ENCODE assay signal across 13 cellular contexts in genomic region chr15:34334676-34335075, GRCh38. TPM values are rescaled to one million over a fixed set of nuclear protein-coding genes. Genes with fewer than 3 reads are reported as not detected.
DNase-seq lines count a peak whose midpoint lies in the region; ATAC-seq and TF ChIP-seq lines count a peak whose summit lies in the region.
"Had no signal": no experiment of that assay in that cellular context is flagged by ENCODE, and none has a peak within 500 bp of the region (broad histone marks: within the 10 kb centered on the region; RNA-seq: fewer than 3 reads in every experiment).

No MANE protein-coding gene starts in this region.

- DNase-seq in CD4-positive, alpha-beta T cell: no peak
- no peak for DNase-seq in HL-60 (ENCODE audit: low read depth in 1 of 2, low spot score in 1 of 2)
- no peak for DNase-seq in brain microvascular endothelial cell
- DNase-seq in naive thymus-derived CD8-positive, alpha-beta T cell: no peak
- DNase-seq in 8988T: no peak
- no peak for DNase-seq in D341Med (ENCODE audit: low spot score)
- no peak for DNase-seq in HT-29 (ENCODE audit: low spot score)
- DNase-seq: activated effector memory CD4-positive, alpha-beta T cell treated with Interleukin-2 at 50 U/mL for 16 hours; stimulated activated CD4-positive, alpha-beta T cell treated with anti-CD3 and anti-CD28 coated beads, Interleukin-12 subunit alpha, Interleukin-12 subunit beta, amount 100 ng/mL, for 4 hours had no signal

- H3K27ac ChIP-seq in CD4-positive, alpha-beta T cell (ENCODE audit: low read depth, low read length): peak overlapping the region; percentile 96
- H3K27ac ChIP-seq in HL-60 (replicated peaks) (peak overlapping the region; percentile 90), brain microvascular endothelial cell (peak overlapping the region; percentile 61)

- no peaks in the 10 kb centered on the region for H3K27me3 ChIP-seq in CD4-positive, alpha-beta T cell (ENCODE audit: control insufficient read depth, insufficient read depth, low read length)
- H3K27me3 ChIP-seq in HL-60 (ENCODE audit: insufficient read depth, poor library complexity, severe bottlenecking) (no peaks in the 10 kb centered on the region), brain microvascular endothelial cell (replicated peaks) (no peaks in the 10 kb centered on the region)

- H3K4me3 Mint-ChIP-seq in CD4-positive, alpha-beta T cell: peak overlapping the region; percentile 100
- H3K4me3 Mint-ChIP-seq in naive thymus-derived CD8-positive, alpha-beta T cell: peak overlapping the region; percentile 91 to 100 (median 99)

- CTCF ChIA-PET in CD4-positive, alpha-beta T cell (lab: Charles Lee): no interaction called here

- peak overlapping the region; percentile 98 for H3K27ac Mint-ChIP-seq in CD4-positive, alpha-beta T cell
- peak overlapping the region; percentile 53 to 99 (median 95) for H3K27ac Mint-ChIP-seq in naive thymus-derived CD8-positive, alpha-beta T cell

- peaks cover 19% of the 10 kb centered on the region for H3K36me3 Mint-ChIP-seq in CD4-positive, alpha-beta T cell (ENCODE audit: low read depth)
- peaks cover 0 to 4% (median 0%) of the 10 kb centered on the region in 3 donors for H3K36me3 Mint-ChIP-seq in naive thymus-derived CD8-positive, alpha-beta T cell

- no peak for ATAC-seq in CD4-positive, alpha-beta T cell (ENCODE audit: poor library complexity)
- no peak for ATAC-seq in naive thymus-derived CD8-positive, alpha-beta T cell
- ATAC-seq in GM19351 (IDR thresholded peaks at IDR 0.05; ENCODE audit: unreplicated experiment): no peak

- in situ Hi-C loops in brain microvascular endothelial cell (cut with HindIII; ENCODE audit: low pct_ligation_motif_present, low sequenced_read_pairs): loop anchor here (25.0 kb wide), 1 partner anchor 97 kb away; the partner anchor contains the start of gene EMC4

- no peaks in the 10 kb centered on the region for H3K9me3 ChIP-seq in CD4-positive, alpha-beta T cell (ENCODE audit: control insufficient read depth, low read length)

- H3K4me3 ChIP-seq in HL-60 (replicated peaks; ENCODE audit: insufficient read depth, low read length) (peak overlapping the region; percentile 26), brain microvascular endothelial cell (ENCODE audit: low read depth, low read length) (peak overlapping the region; percentile 10)

- POLR2A ChIA-PET in CD4-positive, alpha-beta T cell (lab: Charles Lee): interaction anchor here (1.0 to 2.2 kb wide), 3 partner anchors 9 to 33 kb away, joined by 3 to 12 read pairs (median 5); partner anchors contain the start of gene LPCAT4
- POLR2A ChIA-PET in naive thymus-derived CD8-positive, alpha-beta T cell (lab: Charles Lee): interaction anchor here (1.5 to 9.0 kb wide), 2 partner anchors 11 to 33 kb away, joined by 6 to 215 read pairs; partner anchors contain the start of gene LPCAT4

- H3K9me3 Mint-ChIP-seq in CD4-positive, alpha-beta T cell: no peaks in the 10 kb centered on the region
- H3K9me3 Mint-ChIP-seq in naive thymus-derived CD8-positive, alpha-beta T cell: no peaks in the 10 kb centered on the region

- H3K27me3 Mint-ChIP-seq in CD4-positive, alpha-beta T cell: no peaks in the 10 kb centered on the region
- no peaks in the 10 kb centered on the region for H3K27me3 Mint-ChIP-seq in naive thymus-derived CD8-positive, alpha-beta T cell

- no peaks in the 10 kb centered on the region for H3K36me3 ChIP-seq in brain microvascular endothelial cell (replicated peaks)

- peaks cover 71% of the 10 kb centered on the region for H3K4me1 Mint-ChIP-seq in CD4-positive, alpha-beta T cell (ENCODE audit: low read depth)
- H3K4me1 Mint-ChIP-seq in naive thymus-derived CD8-positive, alpha-beta T cell: peaks cover 32 to 82% (median 59%) of the 10 kb centered on the region in 4 donors

- intact Hi-C loops in CD4-positive, alpha-beta T cell (cut with DNase I, micrococcal nuclease): loop anchor here (5.0 kb wide), 4 partner anchors 33 to 232 kb away; partner anchors contain the start of genes EMC4 (in 1 of the 2), EMC7 (in 1 of the 2), LPCAT4 (in 1 of the 2) and PGBD4 (in 1 of the 2)

- no peak for TF ChIP-seq CTCF in CD4-positive, alpha-beta T cell (IDR thresholded peaks at IDR 0.05)
- TF ChIP-seq CTCF in HL-60 (IDR thresholded peaks at IDR 0.05; ENCODE audit: insufficient read depth, low read length) (no peak), brain microvascular endothelial cell (IDR thresholded peaks at IDR 0.05; ENCODE audit: low read depth, low read length, missing control alignments) (no peak)

RNA-seq across cellular contexts. Expression of gene SLC12A6, which starts 2.9 kb away (rescaled TPM):
- 10 to 100 TPM; 58.5 to 58.7 TPM for total RNA-seq in CD4-positive, alpha-beta T cell
- 100 to 1,000 TPM; 130 to 138 TPM for total RNA-seq in naive thymus-derived CD8-positive, alpha-beta T cell
- 10 to 100 TPM in 1 of 3 donors, 1 to 10 TPM in 2; 4.0 to 13.3 (median 7.3) TPM for polyA plus RNA-seq in naive thymus-derived CD8-positive, alpha-beta T cell
- 5.4 and 5.5 TPM in 2 replicates for total RNA-seq in HT-29 (2014; rRNA removed; shearing (Covaris generic))

RNA-seq across cellular contexts. Expression of gene NOP10, which starts 8.3 kb away (rescaled TPM):
- total RNA-seq in CD4-positive, alpha-beta T cell: 10 to 100 TPM; 44.4 to 44.8 TPM
- 10 to 100 TPM; 61.7 to 64.4 TPM for total RNA-seq in naive thymus-derived CD8-positive, alpha-beta T cell
- polyA plus RNA-seq in naive thymus-derived CD8-positive, alpha-beta T cell: 100 to 1,000 TPM; 239 to 320 (median 257) TPM
- total RNA-seq in HT-29 (2014; rRNA removed; shearing (Covaris generic)): 230 and 253 TPM in 2 replicates

RNA-seq across cellular contexts. Expression of gene NUTM1, which starts 8.4 kb away (rescaled TPM):
- total RNA-seq in CD4-positive, alpha-beta T cell: not detected
- not detected for total RNA-seq in naive thymus-derived CD8-positive, alpha-beta T cell
- polyA plus RNA-seq in naive thymus-derived CD8-positive, alpha-beta T cell: not detected
- not detected in 2 replicates for total RNA-seq in HT-29 (2014; rRNA removed; shearing (Covaris generic))
- total RNA-seq: G401, lower leg skin, NCI-H460 had no signal

RNA-seq across cellular contexts. Expression of gene LPCAT4, which starts 32.3 kb away (rescaled TPM):
- 10 to 100 TPM; 41.0 to 45.2 TPM for total RNA-seq in CD4-positive, alpha-beta T cell
- 10 to 100 TPM; 63.9 to 66.3 TPM for total RNA-seq in naive thymus-derived CD8-positive, alpha-beta T cell
- 10 to 100 TPM in 1 of 3 donors, 1 to 10 TPM in 2; 5.3 to 10.4 (median 8.2) TPM for polyA plus RNA-seq in naive thymus-derived CD8-positive, alpha-beta T cell
- total RNA-seq in HT-29 (2014; rRNA removed; shearing (Covaris generic)): 47.7 and 72.8 TPM in 2 replicates
